1 cellular context compared by ENCODE assay signal in the genomic region with DNA sequence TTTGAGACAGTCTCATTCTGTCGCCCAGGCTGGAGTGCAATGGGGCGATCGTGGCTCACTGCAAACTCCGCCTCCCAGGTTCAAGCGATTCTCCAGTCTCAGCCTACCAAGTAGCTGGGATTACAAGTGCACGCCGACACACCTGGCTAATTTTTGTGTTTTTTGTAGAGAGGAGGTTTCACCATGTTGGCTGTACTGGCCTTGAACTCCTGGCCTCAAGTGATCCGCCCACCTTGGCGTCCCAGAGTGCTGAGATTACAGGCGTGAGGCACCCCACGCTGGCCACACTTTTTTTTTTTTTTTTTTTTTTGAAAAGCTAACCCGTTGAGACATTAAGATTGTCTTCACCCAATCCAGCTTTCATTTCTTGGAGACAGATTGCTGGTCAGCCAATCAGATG.
TF ChIP-seq lines count a peak whose summit lies in the region.

No MANE protein-coding gene starts in this region.

TF ChIP-seq in GM23338, 12 proteins besides CTCF, POLR2A, EP300 and RAD21 (continued from another document):
- TF ChIP-seq, protein P1, sequence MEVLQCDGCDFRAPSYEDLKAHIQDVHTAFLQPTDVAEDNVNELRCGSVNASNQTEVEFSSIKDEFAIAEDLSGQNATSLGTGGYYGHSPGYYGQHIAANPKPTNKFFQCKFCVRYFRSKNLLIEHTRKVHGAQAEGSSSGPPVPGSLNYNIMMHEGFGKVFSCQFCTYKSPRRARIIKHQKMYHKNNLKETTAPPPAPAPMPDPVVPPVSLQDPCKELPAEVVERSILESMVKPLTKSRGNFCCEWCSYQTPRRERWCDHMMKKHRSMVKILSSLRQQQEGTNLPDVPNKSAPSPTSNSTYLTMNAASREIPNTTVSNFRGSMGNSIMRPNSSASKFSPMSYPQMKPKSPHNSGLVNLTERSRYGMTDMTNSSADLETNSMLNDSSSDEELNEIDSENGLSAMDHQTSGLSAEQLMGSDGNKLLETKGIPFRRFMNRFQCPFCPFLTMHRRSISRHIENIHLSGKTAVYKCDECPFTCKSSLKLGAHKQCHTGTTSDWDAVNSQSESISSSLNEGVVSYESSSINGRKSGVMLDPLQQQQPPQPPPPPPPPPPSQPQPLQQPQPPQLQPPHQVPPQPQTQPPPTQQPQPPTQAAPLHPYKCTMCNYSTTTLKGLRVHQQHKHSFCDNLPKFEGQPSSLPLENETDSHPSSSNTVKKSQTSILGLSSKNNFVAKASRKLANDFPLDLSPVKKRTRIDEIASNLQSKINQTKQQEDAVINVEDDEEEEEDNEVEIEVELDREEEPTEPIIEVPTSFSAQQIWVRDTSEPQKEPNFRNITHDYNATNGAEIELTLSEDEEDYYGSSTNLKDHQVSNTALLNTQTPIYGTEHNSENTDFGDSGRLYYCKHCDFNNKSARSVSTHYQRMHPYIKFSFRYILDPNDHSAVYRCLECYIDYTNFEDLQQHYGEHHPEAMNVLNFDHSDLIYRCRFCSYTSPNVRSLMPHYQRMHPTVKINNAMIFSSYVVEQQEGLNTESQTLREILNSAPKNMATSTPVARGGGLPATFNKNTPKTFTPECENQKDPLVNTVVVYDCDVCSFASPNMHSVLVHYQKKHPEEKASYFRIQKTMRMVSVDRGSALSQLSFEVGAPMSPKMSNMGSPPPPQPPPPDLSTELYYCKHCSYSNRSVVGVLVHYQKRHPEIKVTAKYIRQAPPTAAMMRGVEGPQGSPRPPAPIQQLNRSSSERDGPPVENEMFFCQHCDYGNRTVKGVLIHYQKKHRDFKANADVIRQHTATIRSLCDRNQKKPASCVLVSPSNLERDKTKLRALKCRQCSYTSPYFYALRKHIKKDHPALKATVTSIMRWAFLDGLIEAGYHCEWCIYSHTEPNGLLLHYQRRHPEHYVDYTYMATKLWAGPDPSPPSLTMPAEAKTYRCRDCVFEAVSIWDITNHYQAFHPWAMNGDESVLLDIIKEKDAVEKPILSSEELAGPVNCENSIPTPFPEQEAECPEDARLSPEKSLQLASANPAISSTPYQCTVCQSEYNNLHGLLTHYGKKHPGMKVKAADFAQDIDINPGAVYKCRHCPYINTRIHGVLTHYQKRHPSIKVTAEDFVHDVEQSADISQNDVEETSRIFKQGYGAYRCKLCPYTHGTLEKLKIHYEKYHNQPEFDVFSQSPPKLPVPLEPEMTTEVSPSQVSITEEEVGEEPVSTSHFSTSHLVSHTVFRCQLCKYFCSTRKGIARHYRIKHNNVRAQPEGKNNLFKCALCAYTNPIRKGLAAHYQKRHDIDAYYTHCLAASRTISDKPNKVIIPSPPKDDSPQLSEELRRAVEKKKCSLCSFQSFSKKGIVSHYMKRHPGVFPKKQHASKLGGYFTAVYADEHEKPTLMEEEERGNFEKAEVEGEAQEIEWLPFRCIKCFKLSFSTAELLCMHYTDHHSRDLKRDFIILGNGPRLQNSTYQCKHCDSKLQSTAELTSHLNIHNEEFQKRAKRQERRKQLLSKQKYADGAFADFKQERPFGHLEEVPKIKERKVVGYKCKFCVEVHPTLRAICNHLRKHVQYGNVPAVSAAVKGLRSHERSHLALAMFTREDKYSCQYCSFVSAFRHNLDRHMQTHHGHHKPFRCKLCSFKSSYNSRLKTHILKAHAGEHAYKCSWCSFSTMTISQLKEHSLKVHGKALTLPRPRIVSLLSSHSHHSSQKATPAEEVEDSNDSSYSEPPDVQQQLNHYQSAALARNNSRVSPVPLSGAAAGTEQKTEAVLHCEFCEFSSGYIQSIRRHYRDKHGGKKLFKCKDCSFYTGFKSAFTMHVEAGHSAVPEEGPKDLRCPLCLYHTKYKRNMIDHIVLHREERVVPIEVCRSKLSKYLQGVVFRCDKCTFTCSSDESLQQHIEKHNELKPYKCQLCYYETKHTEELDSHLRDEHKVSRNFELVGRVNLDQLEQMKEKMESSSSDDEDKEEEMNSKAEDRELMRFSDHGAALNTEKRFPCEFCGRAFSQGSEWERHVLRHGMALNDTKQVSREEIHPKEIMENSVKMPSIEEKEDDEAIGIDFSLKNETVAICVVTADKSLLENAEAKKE (CRISPR knock-in tag; IDR thresholded peaks at IDR 0.05): no peak
- TF ChIP-seq STAT1 (IDR thresholded peaks at IDR 0.05; ENCODE audit: unreplicated experiment) (no peak), CREB1 (CRISPR knock-in tag; IDR thresholded peaks at IDR 0.05; ENCODE audit: low read depth) (no peak), EZH2phosphoT487 (IDR thresholded peaks at IDR 0.05; ENCODE audit: unreplicated experiment) (no peak), POLR2AphosphoS5 (IDR thresholded peaks at IDR 0.05; ENCODE audit: low read depth) (no peak), EZH2 (IDR thresholded peaks at IDR 0.05; ENCODE audit: low read depth, unreplicated experiment) (no peak)
- TF ChIP-seq, protein P2, sequence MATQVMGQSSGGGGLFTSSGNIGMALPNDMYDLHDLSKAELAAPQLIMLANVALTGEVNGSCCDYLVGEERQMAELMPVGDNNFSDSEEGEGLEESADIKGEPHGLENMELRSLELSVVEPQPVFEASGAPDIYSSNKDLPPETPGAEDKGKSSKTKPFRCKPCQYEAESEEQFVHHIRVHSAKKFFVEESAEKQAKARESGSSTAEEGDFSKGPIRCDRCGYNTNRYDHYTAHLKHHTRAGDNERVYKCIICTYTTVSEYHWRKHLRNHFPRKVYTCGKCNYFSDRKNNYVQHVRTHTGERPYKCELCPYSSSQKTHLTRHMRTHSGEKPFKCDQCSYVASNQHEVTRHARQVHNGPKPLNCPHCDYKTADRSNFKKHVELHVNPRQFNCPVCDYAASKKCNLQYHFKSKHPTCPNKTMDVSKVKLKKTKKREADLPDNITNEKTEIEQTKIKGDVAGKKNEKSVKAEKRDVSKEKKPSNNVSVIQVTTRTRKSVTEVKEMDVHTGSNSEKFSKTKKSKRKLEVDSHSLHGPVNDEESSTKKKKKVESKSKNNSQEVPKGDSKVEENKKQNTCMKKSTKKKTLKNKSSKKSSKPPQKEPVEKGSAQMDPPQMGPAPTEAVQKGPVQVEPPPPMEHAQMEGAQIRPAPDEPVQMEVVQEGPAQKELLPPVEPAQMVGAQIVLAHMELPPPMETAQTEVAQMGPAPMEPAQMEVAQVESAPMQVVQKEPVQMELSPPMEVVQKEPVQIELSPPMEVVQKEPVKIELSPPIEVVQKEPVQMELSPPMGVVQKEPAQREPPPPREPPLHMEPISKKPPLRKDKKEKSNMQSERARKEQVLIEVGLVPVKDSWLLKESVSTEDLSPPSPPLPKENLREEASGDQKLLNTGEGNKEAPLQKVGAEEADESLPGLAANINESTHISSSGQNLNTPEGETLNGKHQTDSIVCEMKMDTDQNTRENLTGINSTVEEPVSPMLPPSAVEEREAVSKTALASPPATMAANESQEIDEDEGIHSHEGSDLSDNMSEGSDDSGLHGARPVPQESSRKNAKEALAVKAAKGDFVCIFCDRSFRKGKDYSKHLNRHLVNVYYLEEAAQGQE (IDR thresholded peaks at IDR 0.05; ENCODE audit: unreplicated experiment): no peak
